Comparison of ENCODE assay signal across 1 cellular context in the genomic region with DNA sequence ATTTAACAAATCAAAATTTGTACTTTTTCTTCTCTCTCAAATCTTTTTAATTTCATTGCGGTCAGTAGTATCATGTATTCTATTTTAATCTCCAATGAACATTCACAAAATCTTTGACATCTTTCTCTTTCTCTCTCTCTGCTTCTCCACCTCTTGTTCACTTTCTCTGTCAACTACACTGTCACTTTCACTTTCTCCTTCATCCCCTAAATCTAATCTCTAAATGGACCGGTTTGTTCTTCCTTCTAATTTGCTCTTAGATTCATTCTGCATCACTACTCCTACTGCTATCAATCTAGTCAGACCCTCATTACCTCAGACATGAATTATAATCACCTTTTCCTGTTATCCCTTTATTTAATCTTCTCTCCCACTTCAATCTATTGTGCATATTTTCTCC.
TF ChIP-seq lines count a peak whose summit lies in the region.

No MANE protein-coding gene starts in this region.

TF ChIP-seq in HCT116, 20 proteins besides CTCF, POLR2A, EP300 and RAD21 (continued from another document):
- TF ChIP-seq ELF1 (IDR thresholded peaks at IDR 0.05; ENCODE audit: borderline replicate concordance, low read depth) (no peak), ZNF274 (IDR thresholded peaks at IDR 0.05; ENCODE audit: low read depth, low read length) (no peak), SIN3A (IDR thresholded peaks at IDR 0.05; ENCODE audit: low read depth) (no peak), ATF3 (IDR thresholded peaks at IDR 0.05) (no peak), CBX3 (IDR thresholded peaks at IDR 0.05; ENCODE audit: low read depth) (no peak), YY1 (IDR thresholded peaks at IDR 0.05; ENCODE audit: extremely low read depth, insufficient replicate concordance, low read depth, low read length) (no peak), ZFX (IDR thresholded peaks at IDR 0.05) (no peak), TCF7L2 (IDR thresholded peaks at IDR 0.05; ENCODE audit: borderline replicate concordance, extremely low read depth, insufficient read depth, insufficient read length) (no peak), REST (IDR thresholded peaks at IDR 0.05; ENCODE audit: low read depth) (no peak), EGR1 (IDR thresholded peaks at IDR 0.05; ENCODE audit: low read depth) (no peak)
TF ChIP-seq in HCT116: peak in this region for 0.
